In the genomic region with DNA sequence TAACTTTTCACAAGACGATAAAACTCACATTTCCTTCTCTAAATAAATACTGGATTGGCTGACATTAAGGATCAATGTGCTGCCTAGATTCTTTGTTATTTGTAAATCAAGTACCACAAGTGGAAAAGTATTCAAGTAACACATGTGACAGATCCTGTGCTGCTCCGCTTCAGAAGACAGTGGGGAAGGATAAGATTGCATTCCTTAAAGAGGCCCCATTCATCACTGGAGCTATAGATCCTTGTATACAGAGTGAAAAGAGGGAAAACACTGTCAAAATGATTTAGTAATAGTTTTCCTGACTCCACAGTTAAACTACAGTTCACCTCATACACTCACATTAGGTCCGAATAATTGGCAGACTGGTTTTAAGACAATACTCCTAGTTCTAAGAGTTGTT, we compare ENCODE assay signal across 18 cellular contexts.
A peak's percentile ranks its signal among the peaks of the same experiment; 100 is the strongest.
DNase-seq lines count a peak whose midpoint lies in the region; ATAC-seq, FAIRE-seq and TF ChIP-seq lines count a peak whose summit lies in the region.
"Had no signal": no experiment of that assay in that cellular context is flagged by ENCODE, and none has a peak within 500 bp of the region (broad histone marks: within the 10 kb centered on the region; RNA-seq: fewer than 3 reads in every experiment).

No MANE protein-coding gene starts in this region.

- H2BK5ac ChIP-seq in H1 (ENCODE audit: low read depth, low read length), result no peak overlapping the region
- H2BK5ac ChIP-seq in mesenchymal stem cell (ENCODE audit: low read depth, low read length, poor library complexity, severe bottlenecking), result no peak overlapping the region
- H2BK5ac ChIP-seq in neuronal stem cell (ENCODE audit: low read length), result no peak overlapping the region

- no peak overlapping the region for H3K14ac ChIP-seq in H1 (ENCODE audit: insufficient read length)
- no peak overlapping the region for H3K14ac ChIP-seq in mesenchymal stem cell (ENCODE audit: low read length in 2 of 2)
- no peak overlapping the region for H3K14ac ChIP-seq in neuronal stem cell (ENCODE audit: low read length)

- H3K27me3 Mint-ChIP-seq in GM23338 (ENCODE audit: insufficient read depth, low read depth, poor library complexity), result peaks cover 2% of the 10 kb centered on the region
- H3K27me3 Mint-ChIP-seq: CD4-positive, alpha-beta memory T cell had no signal

- H4K8ac ChIP-seq in H1 (ENCODE audit: extremely low read depth, insufficient read depth, low read length), result no peak overlapping the region
- H4K8ac ChIP-seq in mesenchymal stem cell (ENCODE audit: low read length), result no peak overlapping the region
- H4K8ac ChIP-seq in neuronal stem cell (ENCODE audit: low read depth, low read length), result no peak overlapping the region

- H3K36me3 ChIP-seq in GM23338 (ENCODE audit: insufficient read depth), result no peaks in the 10 kb centered on the region
- H3K36me3 ChIP-seq in H1 (ENCODE audit: control insufficient read depth in 2 of 4, insufficient read depth in 4 of 4, low read length in 3 of 4), result no peaks in the 10 kb centered on the region
- no peaks in the 10 kb centered on the region for H3K36me3 ChIP-seq in mesenchymal stem cell (ENCODE audit: control insufficient read depth in 1 of 2, insufficient read depth in 2 of 2, low read depth in 1 of 2, low read length in 2 of 2)
- H3K36me3 ChIP-seq in neuronal stem cell (replicated peaks in 1 of 2; ENCODE audit: control insufficient read depth in 2 of 2, insufficient read depth in 2 of 2, low read length in 2 of 2), result no peaks in the 10 kb centered on the region
- H3K36me3 ChIP-seq in right lobe of liver, result no peaks in the 10 kb centered on the region

- H3K79me2 ChIP-seq in GM23338 (replicated peaks; ENCODE audit: insufficient read depth), result no peaks in the 10 kb centered on the region
- H3K79me2 ChIP-seq in H1 (ENCODE audit: control insufficient read depth in 1 of 2, insufficient read depth in 2 of 2, low read length in 2 of 2), result no peaks in the 10 kb centered on the region

- H2BK20ac ChIP-seq in H1 (ENCODE audit: low read length), result no peak overlapping the region

- FAIRE-seq in H1 (lab: Jason Lieb, UNC), result no peak
- FAIRE-seq: G401.6, GM12892 had no signal

- DNase-seq in GM23338 (ENCODE audit: low spot score) (no peak), H1 (ENCODE audit: low read depth in 1 of 2, low spot score in 2 of 2) (no peak), mesenchymal stem cell (peak; percentile 30), neuronal stem cell (ENCODE audit: low spot score) (no peak), dorsolateral prefrontal cortex (no peak), left cardiac atrium (no peak), right lobe of liver (no peak)
- DNase-seq: C1 segment of cervical spinal cord; Caco-2; CD4-positive, alpha-beta memory T cell; DMS153; DND-41; GOT3; H7; HCEC 1CT had no signal

- H3K4ac ChIP-seq in H1 (replicated peaks; ENCODE audit: insufficient read length, low read depth, low read length) (no peak overlapping the region), mesenchymal stem cell (ENCODE audit: low read depth in 1 of 2, low read length in 2 of 2) (no peak overlapping the region), neuronal stem cell (ENCODE audit: low read length) (no peak overlapping the region)

- H3K23ac ChIP-seq in H1 (ENCODE audit: insufficient read length) (no peak overlapping the region), mesenchymal stem cell (ENCODE audit: low read length in 2 of 2) (no peak overlapping the region), neuronal stem cell (ENCODE audit: low read depth, low read length, poor library complexity) (no peak overlapping the region)

- H3K18ac ChIP-seq in H1 (ENCODE audit: extremely low read depth, low read length), result no peak overlapping the region
- no peak overlapping the region for H3K18ac ChIP-seq in mesenchymal stem cell (ENCODE audit: low read depth in 1 of 2, low read length in 2 of 2)
- no peak overlapping the region for H3K18ac ChIP-seq in neuronal stem cell (ENCODE audit: low read length)

- no peak for TF ChIP-seq RAD21 in H1 (IDR thresholded peaks at IDR 0.05 in 1 of 2, conservative IDR thresholded peaks at IDR 0.05 in 1 of 2; ENCODE audit: low read depth in 2 of 2, low read length in 2 of 2)

- H3K23me2 ChIP-seq in H1 (ENCODE audit: low read depth, low read length), result no peaks in the 10 kb centered on the region

- no peaks in the 10 kb centered on the region for H3K27me3 ChIP-seq in GM23338 (ENCODE audit: insufficient read depth)
- no peaks in the 10 kb centered on the region for H3K27me3 ChIP-seq in H1 (replicated peaks in 1 of 4; ENCODE audit: control insufficient read depth in 3 of 4, extremely low read depth in 1 of 4, insufficient read depth in 3 of 4, low read length in 3 of 4)
- no peaks in the 10 kb centered on the region for H3K27me3 ChIP-seq in mesenchymal stem cell (ENCODE audit: control insufficient read depth in 1 of 2, insufficient read depth in 1 of 2, low read length in 2 of 2)
- H3K27me3 ChIP-seq in neuronal stem cell (ENCODE audit: control insufficient read depth in 3 of 3, insufficient read depth in 3 of 3, low read depth in 1 of 3, low read length in 3 of 3), result no peaks in the 10 kb centered on the region
- H3K27me3 ChIP-seq in dorsolateral prefrontal cortex, result no peaks in the 10 kb centered on the region
- H3K27me3 ChIP-seq in right lobe of liver, result no peaks in the 10 kb centered on the region

- no peak overlapping the region for H2AK5ac ChIP-seq in H1 (ENCODE audit: low read depth, low read length)
- no peak overlapping the region for H2AK5ac ChIP-seq in mesenchymal stem cell (ENCODE audit: low read length, severe bottlenecking)
- no peak overlapping the region for H2AK5ac ChIP-seq in neuronal stem cell (ENCODE audit: low read depth, low read length)

- TF ChIP-seq POLR2A in H1 (IDR thresholded peaks at IDR 0.05; ENCODE audit: control extremely low read depth in 1 of 2, low read depth in 2 of 2, low read length in 2 of 2), result no peak
- TF ChIP-seq POLR2A in right lobe of liver (IDR thresholded peaks at IDR 0.05), result no peak

- H3K4me3 ChIP-seq in GM23338 (no peak overlapping the region), H1 (ENCODE audit: extremely low read depth in 1 of 4, insufficient read depth in 2 of 4, low read depth in 3 of 4, low read length in 4 of 4) (no peak overlapping the region), mesenchymal stem cell (ENCODE audit: insufficient read depth in 1 of 2, low read depth in 1 of 2, low read length in 2 of 2) (no peak overlapping the region), neuronal stem cell (ENCODE audit: low read length in 2 of 2) (no peak overlapping the region), dorsolateral prefrontal cortex (no peak overlapping the region), right lobe of liver (no peak overlapping the region)

- H3K4me2 ChIP-seq in GM23338 (no peak overlapping the region), H1 (ENCODE audit: insufficient read depth in 1 of 2, low read depth in 2 of 2, low read length in 2 of 2) (no peak overlapping the region), mesenchymal stem cell (ENCODE audit: low read length, poor library complexity, severe bottlenecking) (no peak overlapping the region), neuronal stem cell (ENCODE audit: insufficient read depth, low read length, poor library complexity, severe bottlenecking) (no peak overlapping the region)

- no peak overlapping the region for H3K27ac Mint-ChIP-seq in GM23338
- H3K27ac Mint-ChIP-seq: CD4-positive, alpha-beta memory T cell had no signal

- H3K9ac ChIP-seq in H1 (replicated peaks in 1 of 4; ENCODE audit: extremely low read depth in 1 of 4, low read depth in 3 of 4, low read length in 3 of 4) (no peak overlapping the region), mesenchymal stem cell (ENCODE audit: low read length) (no peak overlapping the region), neuronal stem cell (ENCODE audit: low read depth, low read length, poor library complexity) (no peak overlapping the region)

- TF ChIP-seq CTCF in GM23338 (conservative IDR thresholded peaks at IDR 0.05; ENCODE audit: low read depth in 2 of 2), result no peak
- no peak for TF ChIP-seq CTCF in H1 (IDR thresholded peaks at IDR 0.05; ENCODE audit: control extremely low read depth in 1 of 3, insufficient read depth in 1 of 3, low read depth in 1 of 3, low read length in 3 of 3)
- TF ChIP-seq CTCF in dorsolateral prefrontal cortex (IDR thresholded peaks at IDR 0.05 in 54 of 56, conservative IDR thresholded peaks at IDR 0.05 in 2 of 56; ENCODE audit: low read depth in 1 of 56, partially characterized antibody in 56 of 56), result no peak
- TF ChIP-seq CTCF in right lobe of liver (IDR thresholded peaks at IDR 0.05), result no peak

- H3K56ac ChIP-seq in H1 (replicated peaks; ENCODE audit: insufficient read length, low read depth, low read length), result no peak overlapping the region

- no peak overlapping the region for H3K4me3 Mint-ChIP-seq in GM23338
- H3K4me3 Mint-ChIP-seq: CD4-positive, alpha-beta memory T cell had no signal

- H2BK15ac ChIP-seq in H1 (ENCODE audit: low read length) (no peak overlapping the region), mesenchymal stem cell (ENCODE audit: low read depth, poor library complexity, severe bottlenecking) (no peak overlapping the region), neuronal stem cell (ENCODE audit: low read length) (no peak overlapping the region)

- ATAC-seq in GM23338 (no peak), GM21390 (IDR thresholded peaks at IDR 0.05; ENCODE audit: unreplicated experiment) (no peak), left cardiac atrium (no peak), right lobe of liver (no peak)

- H3K4me1 ChIP-seq in GM23338 (ENCODE audit: insufficient read depth) (peaks cover 16% of the 10 kb centered on the region), H1 (replicated peaks in 1 of 4; ENCODE audit: control insufficient read depth in 3 of 4, insufficient read depth in 4 of 4, low read length in 3 of 4) (peaks cover 0 to 3% (median 0%) of the 10 kb centered on the region in 4 experiments; a peak in 1 of 7 replicates), mesenchymal stem cell (ENCODE audit: control insufficient read depth, insufficient read depth, low read depth, low read length) (no peaks in the 10 kb centered on the region), neuronal stem cell (ENCODE audit: control insufficient read depth in 2 of 2, insufficient read depth in 1 of 2, low read depth in 1 of 2, low read length in 2 of 2) (no peaks in the 10 kb centered on the region), right lobe of liver (no peaks in the 10 kb centered on the region)
- H3K4me1 ChIP-seq: Caco-2 had no signal

- H2BK120ac ChIP-seq in H1 (replicated peaks; ENCODE audit: low read depth, low read length) (no peak overlapping the region), mesenchymal stem cell (ENCODE audit: low read depth, low read length) (no peak overlapping the region), neuronal stem cell (ENCODE audit: low read depth, low read length) (no peak overlapping the region)

- CTCF ChIA-PET in H1 (lab: Charles Lee; ENCODE audit: partially characterized antibody), result interaction anchor here (0.8 to 1.0 kb wide), 2 partner anchors 11 to 368 kb away, joined by 3 read pairs; no protein-coding TSS in a partner anchor

- H3K27ac ChIP-seq in GM23338 (ENCODE audit: low read depth), result no peak overlapping the region
- H3K27ac ChIP-seq in H1 (ENCODE audit: low read depth, low read length), result no peak overlapping the region
- H3K27ac ChIP-seq in mesenchymal stem cell (ENCODE audit: low read length, poor library complexity, severe bottlenecking), result no peak overlapping the region
- H3K27ac ChIP-seq in neuronal stem cell (replicated peaks; ENCODE audit: low read length), result no peak overlapping the region
- no peak overlapping the region for H3K27ac ChIP-seq in dorsolateral prefrontal cortex
- H3K27ac ChIP-seq in right lobe of liver, result no peak overlapping the region

- H4K20me1 ChIP-seq in GM23338 (replicated peaks; ENCODE audit: insufficient read depth) (no peaks in the 10 kb centered on the region), H1 (replicated peaks in 1 of 2; ENCODE audit: control insufficient read depth in 1 of 2, insufficient read depth in 2 of 2, low read length in 2 of 2) (no peaks in the 10 kb centered on the region)

- peaks cover 3% of the 10 kb centered on the region for H3K4me1 Mint-ChIP-seq in GM23338
- H3K4me1 Mint-ChIP-seq: CD4-positive, alpha-beta memory T cell had no signal

- no peak overlapping the region for H4K5ac ChIP-seq in H1 (ENCODE audit: insufficient read length, low read depth, low read length)

- H3F3A ChIP-seq in GM23338 (replicated peaks; ENCODE audit: low read depth), result no peaks in the 10 kb centered on the region

- POLR2A ChIA-PET in H1 (lab: Charles Lee; ENCODE audit: partially characterized antibody), result no interaction called here

- H3K9me3 ChIP-seq in H1 (ENCODE audit: insufficient read depth in 2 of 2, low read depth in 1 of 2, low read length in 1 of 2) (no peaks in the 10 kb centered on the region), mesenchymal stem cell (ENCODE audit: control insufficient read depth, low read length) (no peaks in the 10 kb centered on the region), neuronal stem cell (replicated peaks in 1 of 2; ENCODE audit: control insufficient read depth in 2 of 2, insufficient read depth in 1 of 2, low read depth in 1 of 2, low read length in 2 of 2) (no peaks in the 10 kb centered on the region), right lobe of liver (no peaks in the 10 kb centered on the region)
- H3K9me3 ChIP-seq: Caco-2 had no signal

- 90% methylated on average over 3 of the region's 3 CpGs; no CpG with 5 or more reads in 1 of the 2 experiments for WGBS in H1 (ENCODE audit: extremely low coverage in 1 of 2, insufficient coverage in 1 of 2, insufficient read length in 1 of 2, insufficient replicate concordance in 2 of 2, low coverage in 1 of 2, low lambda C conversion rate in 2 of 2, missing lambda C conversion rate in 1 of 2), 2 experiments
- 52% methylated on average over 2 of the region's 3 CpGs for WGBS in mesenchymal stem cell
- no CpG with 5 or more reads among the region's 3 CpGs for WGBS in neuronal stem cell (ENCODE audit: extremely low coverage in 2 of 2, insufficient read length in 2 of 2, insufficient replicate concordance in 1 of 2), 2 donors
- 67% methylated on average over 3 of the region's 3 CpGs for WGBS in right lobe of liver (ENCODE audit: insufficient coverage, low coverage, low lambda C conversion rate, missing lambda C conversion rate)

- no peak for TF ChIP-seq EP300 in H1 (IDR thresholded peaks at IDR 0.05; ENCODE audit: borderline replicate concordance in 1 of 2, low read depth in 2 of 2, low read length in 2 of 2)

- no peaks in the 10 kb centered on the region for H3K36me3 Mint-ChIP-seq in GM23338 (ENCODE audit: low read depth)
- H3K36me3 Mint-ChIP-seq: CD4-positive, alpha-beta memory T cell had no signal

- no peak overlapping the region for H4K91ac ChIP-seq in H1 (replicated peaks; ENCODE audit: insufficient read length, low read length)
- no peak overlapping the region for H4K91ac ChIP-seq in mesenchymal stem cell (ENCODE audit: low read length)
- H4K91ac ChIP-seq in neuronal stem cell (ENCODE audit: low read depth, low read length, poor library complexity), result no peak overlapping the region

- no peaks in the 10 kb centered on the region for H3K9me2 ChIP-seq in GM23338 (ENCODE audit: insufficient read depth)

- intact Hi-C loops in dorsolateral prefrontal cortex (cut with DNase I) (no loop called here), left cardiac atrium (cut with DNase I) (no loop called here), right lobe of liver (cut with DNase I) (no loop called here)

- H3K79me1 ChIP-seq in H1 (ENCODE audit: low read depth, low read length) (no peaks in the 10 kb centered on the region), mesenchymal stem cell (replicated peaks; ENCODE audit: low read length, poor library complexity, severe bottlenecking) (no peaks in the 10 kb centered on the region), neuronal stem cell (ENCODE audit: low read depth, low read length) (no peaks in the 10 kb centered on the region)

- H3K9me3 Mint-ChIP-seq in GM23338, result no peaks in the 10 kb centered on the region
- H3K9me3 Mint-ChIP-seq: CD4-positive, alpha-beta memory T cell had no signal

- peak overlapping the region; percentile 48; the same call in 1 of the 2 replicates for H2AFZ ChIP-seq in GM23338
- H2AFZ ChIP-seq in H1 (ENCODE audit: low read length), result 0 out of 2 replicates have a peak overlapping the region, but pooled peaks have one; percentile 26
- no peak overlapping the region for H2AFZ ChIP-seq in mesenchymal stem cell (ENCODE audit: low read depth, low read length)
- peak overlapping the region; percentile 19 for H2AFZ ChIP-seq in neuronal stem cell (ENCODE audit: low read length)

- H2BK12ac ChIP-seq in H1 (ENCODE audit: low read depth, low read length) (no peak overlapping the region), mesenchymal stem cell (ENCODE audit: low read length in 2 of 2) (no peak overlapping the region), neuronal stem cell (ENCODE audit: low read length) (no peak overlapping the region)
